Comparison of ENCODE assay signal across 8 cellular contexts in the genomic region with DNA sequence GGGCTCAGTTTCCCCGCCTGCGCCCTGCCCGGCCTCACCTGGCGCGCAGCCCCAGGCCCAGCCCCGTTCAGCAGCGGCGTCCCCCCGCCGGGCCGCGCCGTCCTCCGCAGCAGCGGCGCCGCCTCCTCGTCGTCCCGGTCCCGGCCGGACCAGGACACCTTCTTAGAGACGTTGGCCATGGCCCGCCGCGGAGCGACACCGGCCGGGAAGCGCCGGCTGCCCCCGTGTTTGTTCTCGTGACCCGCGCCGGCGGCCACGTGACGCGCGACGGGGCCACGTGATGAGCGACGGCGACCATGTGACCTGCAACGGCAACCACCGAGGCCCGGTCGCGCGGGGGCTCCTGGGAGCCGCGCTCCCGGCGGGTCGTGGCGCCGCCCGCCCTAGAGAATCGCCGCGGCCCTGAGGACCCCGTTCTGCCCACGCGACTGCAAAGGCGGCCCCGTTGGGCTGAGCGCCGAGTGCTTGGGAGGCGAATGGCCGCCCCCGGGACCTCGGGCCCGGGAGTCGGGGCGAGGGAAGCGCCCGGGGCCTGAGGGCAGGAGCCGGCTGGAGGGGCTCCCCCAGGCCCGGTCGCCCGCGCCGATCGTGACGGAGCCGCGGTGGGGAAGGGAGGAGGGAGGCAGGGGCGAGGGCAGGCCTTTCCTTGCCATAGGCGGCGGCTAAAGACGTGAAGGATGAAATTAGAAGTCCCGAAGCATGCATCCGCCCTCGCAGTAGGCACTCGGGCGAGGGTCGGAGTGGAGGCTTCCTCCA. TPM values are rescaled to one million over a fixed set of nuclear protein-coding genes. Genes with fewer than 3 reads are reported as not detected.
DNase-seq lines count a peak whose midpoint lies in the region; ATAC-seq and TF ChIP-seq lines count a peak whose summit lies in the region.

A gene with protein sequence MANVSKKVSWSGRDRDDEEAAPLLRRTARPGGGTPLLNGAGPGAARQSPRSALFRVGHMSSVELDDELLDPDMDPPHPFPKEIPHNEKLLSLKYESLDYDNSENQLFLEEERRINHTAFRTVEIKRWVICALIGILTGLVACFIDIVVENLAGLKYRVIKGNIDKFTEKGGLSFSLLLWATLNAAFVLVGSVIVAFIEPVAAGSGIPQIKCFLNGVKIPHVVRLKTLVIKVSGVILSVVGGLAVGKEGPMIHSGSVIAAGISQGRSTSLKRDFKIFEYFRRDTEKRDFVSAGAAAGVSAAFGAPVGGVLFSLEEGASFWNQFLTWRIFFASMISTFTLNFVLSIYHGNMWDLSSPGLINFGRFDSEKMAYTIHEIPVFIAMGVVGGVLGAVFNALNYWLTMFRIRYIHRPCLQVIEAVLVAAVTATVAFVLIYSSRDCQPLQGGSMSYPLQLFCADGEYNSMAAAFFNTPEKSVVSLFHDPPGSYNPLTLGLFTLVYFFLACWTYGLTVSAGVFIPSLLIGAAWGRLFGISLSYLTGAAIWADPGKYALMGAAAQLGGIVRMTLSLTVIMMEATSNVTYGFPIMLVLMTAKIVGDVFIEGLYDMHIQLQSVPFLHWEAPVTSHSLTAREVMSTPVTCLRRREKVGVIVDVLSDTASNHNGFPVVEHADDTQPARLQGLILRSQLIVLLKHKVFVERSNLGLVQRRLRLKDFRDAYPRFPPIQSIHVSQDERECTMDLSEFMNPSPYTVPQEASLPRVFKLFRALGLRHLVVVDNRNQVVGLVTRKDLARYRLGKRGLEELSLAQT (minus strand): TSS at position 233 of the 756 bp plus-strand sequence. CDS start 54 bp downstream, at position 179.

- H3K27ac ChIP-seq in C4-2B: peak within 1 kb of the TSS; percentile 92

- DNase-seq in NCI-H82 treated with DMSO at 0.1 percent for 48 hours (lab: John Stamatoyannopoulos, UW; ENCODE audit: unreplicated experiment) (peak; percentile 16), lung microvascular endothelial cell (ENCODE audit: low read depth in 2 of 2) (peak; percentile 92 to 95)
- peak; percentile 94 for DNase-seq in activated CD8-positive, alpha-beta memory T cell treated with anti-CD3 and anti-CD28 coated beads for 24 hours
- DNase-seq in effector CD4-positive, alpha-beta T cell: peak; percentile 83
- peak; percentile 78 to 86 (median 79) for DNase-seq in stimulated activated CD4-positive, alpha-beta T cell treated with anti-CD3 and anti-CD28 coated beads, TNF-alpha, amount 100 ng/mL, for 4 hours (ENCODE audit: low read depth in 3 of 3)

- ATAC-seq in GM19324 (IDR thresholded peaks at IDR 0.05; ENCODE audit: low FRiP score, unreplicated experiment): peak; percentile 92
- ATAC-seq in HG03460 (IDR thresholded peaks at IDR 0.05; ENCODE audit: unreplicated experiment): peak; percentile 75

- no peak for TF ChIP-seq CTCF in C4-2B (conservative IDR thresholded peaks at IDR 0.05)

RNA-seq across cellular contexts. Expression of the gene that starts here (rescaled TPM):
- 62.5 and 69.8 TPM in 2 replicates for total RNA-seq in lung microvascular endothelial cell

Comparison
In these comparisons a context has a peak if more than half of its experiments do, and no peak if none do; other contexts are left out.
1. Peak in every context shown above with its lines: DNase-seq, ATAC-seq and H3K27ac ChIP-seq.
2. DNase-seq: peak in every context shown above with its lines; median percentile 94 in activated CD8-positive, alpha-beta memory T cell treated with anti-CD3 and anti-CD28 coated beads for 24 hours; 94 in lung microvascular endothelial cell; 83 in effector CD4-positive, alpha-beta T cell; 79 in stimulated activated CD4-positive, alpha-beta T cell treated with anti-CD3 and anti-CD28 coated beads, TNF-alpha, amount 100 ng/mL, for 4 hours; 16 in NCI-H82 treated with DMSO at 0.1 percent for 48 hours.